ENCODE assay signal across 24 cellular contexts in genomic region chr3:13265016-13265415, GRCh38.
DNase-seq lines count a peak whose midpoint lies in the region; ATAC-seq, FAIRE-seq and TF ChIP-seq lines count a peak whose summit lies in the region.
"Had no signal": no experiment of that assay in that cellular context is flagged by ENCODE, and none has a peak within 500 bp of the region (broad histone marks: within the 10 kb centered on the region; RNA-seq: fewer than 3 reads in every experiment).

No MANE protein-coding gene starts in this region.

- H3K4me3 Mint-ChIP-seq in endodermal cell (no peak overlapping the region), progenitor cell of endocrine pancreas (ENCODE audit: low read depth) (no peak overlapping the region)
- no peak overlapping the region for H3K4me3 Mint-ChIP-seq in activated T-cell treated with anti-CD3 and anti-CD28 coated beads, Interleukin-2, amount 50 U/mL, for 4 hours
- H3K4me3 Mint-ChIP-seq: B cell; CD4-positive, CD25-positive, alpha-beta regulatory T cell; H9 had no signal

- H3K36me3 ChIP-seq in BLaER1 treated with 17β-estradiol and CSF1 and Interleukin-3, amounts not matched to agents 10 nM and 100 nM, result no peaks in the 10 kb centered on the region
- H3K36me3 ChIP-seq in endodermal cell (ENCODE audit: control insufficient read depth, insufficient read depth, low read length), result no peaks in the 10 kb centered on the region
- H3K36me3 ChIP-seq: MG63 had no signal

- H3K4me1 Mint-ChIP-seq in endodermal cell (peaks cover 5% of the 10 kb centered on the region), progenitor cell of endocrine pancreas (ENCODE audit: low read depth) (peaks cover 3% of the 10 kb centered on the region)
- H3K4me1 Mint-ChIP-seq in activated T-cell treated with anti-CD3 and anti-CD28 coated beads, Interleukin-2, amount 50 U/mL, for 4 hours (ENCODE audit: low read depth), result peaks cover 9% of the 10 kb centered on the region

- no peak overlapping the region for H3K4me3 ChIP-seq in BLaER1 treated with 17β-estradiol and CSF1 and Interleukin-3, amounts not matched to agents 10 nM and 100 nM
- H3K4me3 ChIP-seq in endodermal cell (ENCODE audit: low read length), result no peak overlapping the region
- H3K4me3 ChIP-seq: GM23248, MG63 had no signal

- TF ChIP-seq CTCF in endodermal cell (conservative IDR thresholded peaks at IDR 0.05), result no peak
- TF ChIP-seq CTCF in progenitor cell of endocrine pancreas (IDR thresholded peaks at IDR 0.05; ENCODE audit: unreplicated experiment), result no peak

- H3K27ac ChIP-seq in BLaER1 treated with 17β-estradiol and CSF1 and Interleukin-3, amounts not matched to agents 10 nM and 100 nM, result peak overlapping the region in 2 of 11 experiments; percentile 59 to 62; a peak in 3 of 22 replicates
- no peak overlapping the region for H3K27ac ChIP-seq in endodermal cell (ENCODE audit: low read depth, low read length)
- H3K27ac ChIP-seq: GM23248 had no signal

- H3K27ac Mint-ChIP-seq in endodermal cell, result peak overlapping the region; percentile 36
- peak overlapping the region; percentile 59 for H3K27ac Mint-ChIP-seq in progenitor cell of endocrine pancreas
- H3K27ac Mint-ChIP-seq: B cell had no signal

- no peak for ATAC-seq in activated T-cell treated with anti-CD3 and anti-CD28 coated beads, Interleukin-2, amount 50 U/mL, for 4 hours
- ATAC-seq: PC-3 had no signal

- H3K36me3 Mint-ChIP-seq in endodermal cell (ENCODE audit: low read depth) (no peaks in the 10 kb centered on the region), progenitor cell of endocrine pancreas (ENCODE audit: insufficient read depth) (no peaks in the 10 kb centered on the region)
- no peaks in the 10 kb centered on the region for H3K36me3 Mint-ChIP-seq in activated T-cell treated with anti-CD3 and anti-CD28 coated beads, Interleukin-2, amount 50 U/mL, for 4 hours (ENCODE audit: insufficient read depth)
- H3K36me3 Mint-ChIP-seq: CD4-positive, CD25-positive, alpha-beta regulatory T cell had no signal

- H3K4me2 ChIP-seq in BLaER1 treated with 17β-estradiol and CSF1 and Interleukin-3, amounts not matched to agents 10 nM and 100 nM, result peak overlapping the region in 9 of 11 experiments; percentile 69 to 84 (median 81); a peak in 17 of 22 replicates

- H3K9me3 ChIP-seq in BLaER1 treated with 17β-estradiol and CSF1 and Interleukin-3, amounts not matched to agents 10 nM and 100 nM (replicated peaks in 1 of 11), result peaks cover 4 to 16% (median 8%) of the 10 kb centered on the region in 11 experiments; a peak in 21 of 22 replicates
- H3K9me3 ChIP-seq in endodermal cell (ENCODE audit: control insufficient read depth, low read length), result no peaks in the 10 kb centered on the region
- H3K9me3 ChIP-seq: MG63 had no signal

- peaks cover 0 to 11% (median 0%) of the 10 kb centered on the region in 11 experiments; a peak in 2 of 22 replicates for H3K27me3 ChIP-seq in BLaER1 treated with 17β-estradiol and CSF1 and Interleukin-3, amounts not matched to agents 10 nM and 100 nM
- no peaks in the 10 kb centered on the region for H3K27me3 ChIP-seq in endodermal cell (ENCODE audit: control insufficient read depth, insufficient read depth, low read length, poor library complexity, severe bottlenecking)
- H3K27me3 ChIP-seq: MG63 had no signal

- DNase-seq in HTR-8/SVneo (ENCODE audit: insufficient read length, low spot score) (no peak), endodermal cell (no peak), progenitor cell of endocrine pancreas (ENCODE audit: low spot score, unreplicated experiment) (no peak), NCI-H2029 treated with DMSO at 0.1 percent for 48 hours (lab: John Stamatoyannopoulos, UW) (no peak), SW 1271 (lab: John Stamatoyannopoulos, UW) (no peak)
- no peak for DNase-seq in activated T-cell treated with anti-CD3 and anti-CD28 coated beads, Interleukin-2, amount 50 U/mL, for 4 hours
- DNase-seq in activated naive CD4-positive, alpha-beta T cell (lab: John Stamatoyannopoulos, UW), result no peak
- DNase-seq: CD4-positive, CD25-positive, alpha-beta regulatory T cell; DMS153; GM23248; H9; KBM-7; MG63; NCI-H1105 treated with DMSO at 0.1 percent for 48 hours; NCI-H146; NCI-H1930; NCI-H446; NCI-H524 treated with DMSO at 0.1 percent for 48 hours; NCI-H82; NK-92 treated with Interleukin-12 subunit alpha and Interleukin-12 subunit beta, amount 100 ng/mL, for 24 hours; PC-3 had no signal

- H3K9me3 Mint-ChIP-seq in endodermal cell (peaks cover 6% of the 10 kb centered on the region), progenitor cell of endocrine pancreas (ENCODE audit: low read depth) (no peaks in the 10 kb centered on the region)
- H3K9me3 Mint-ChIP-seq in activated T-cell treated with anti-CD3 and anti-CD28 coated beads, Interleukin-2, amount 50 U/mL, for 4 hours, result no peaks in the 10 kb centered on the region

- no peaks in the 10 kb centered on the region for H3K27me3 Mint-ChIP-seq in endodermal cell (ENCODE audit: insufficient read depth)
- no peaks in the 10 kb centered on the region for H3K27me3 Mint-ChIP-seq in progenitor cell of endocrine pancreas
- peaks cover 14% of the 10 kb centered on the region for H3K27me3 Mint-ChIP-seq in activated T-cell treated with anti-CD3 and anti-CD28 coated beads, Interleukin-2, amount 50 U/mL, for 4 hours (ENCODE audit: low read depth)

- H4K20me1 ChIP-seq in BLaER1 treated with 17β-estradiol and CSF1 and Interleukin-3, amounts not matched to agents 10 nM and 100 nM, result peaks cover 0 to 21% (median 0%) of the 10 kb centered on the region in 11 experiments; a peak in 2 of 22 replicates

- peaks cover 29 to 97% (median 96%) of the 10 kb centered on the region in 10 experiments for H3K4me1 ChIP-seq in BLaER1 treated with 17β-estradiol and CSF1 and Interleukin-3, amounts not matched to agents 10 nM and 100 nM
- H3K4me1 ChIP-seq in endodermal cell (ENCODE audit: control insufficient read depth, insufficient read depth, low read length), result no peaks in the 10 kb centered on the region

- no peak overlapping the region; a peak in 4 of 22 replicates for H3K9ac ChIP-seq in BLaER1 treated with 17β-estradiol and CSF1 and Interleukin-3, amounts not matched to agents 10 nM and 100 nM
- H3K9ac ChIP-seq in endodermal cell (ENCODE audit: extremely low read depth, low read length, poor library complexity, severe bottlenecking), result no peak overlapping the region
- H3K9ac ChIP-seq: GM23248 had no signal

- WGBS in endodermal cell (ENCODE audit: insufficient coverage in 1 of 2, insufficient read length in 1 of 2), 2 experiments, result 88 to 98% methylated on average over 5 to 7 of the region's 7 CpGs

- FAIRE-seq in HTR-8/SVneo (lab: Jason Lieb, UNC), result peak; percentile 33
- FAIRE-seq: GM18507 had no signal
